8 cellular contexts compared by ENCODE assay signal in genomic region chr20:3204124-3204794, GRCh38. TPM values are rescaled to one million over a fixed set of nuclear protein-coding genes. Genes with fewer than 3 reads are reported as not detected.
DNase-seq lines count a peak whose midpoint lies in the region; ATAC-seq and TF ChIP-seq lines count a peak whose summit lies in the region.

TSS of gene DDRGK1 (minus strand) at chr20:3204682. CDS start at chr20:3204627, 55 bp downstream.

- H3K36me3 Mint-ChIP-seq in type B pancreatic cell: peaks cover 14% of the 10 kb centered on the region

- peak within 1 kb of the TSS; percentile 93 for H3K27ac Mint-ChIP-seq in type B pancreatic cell

- no peak for TF ChIP-seq CTCF in GM10266 (IDR thresholded peaks at IDR 0.05; ENCODE audit: control insufficient read depth, insufficient read depth, low read depth, missing control alignments)
- TF ChIP-seq CTCF in type B pancreatic cell (conservative IDR thresholded peaks at IDR 0.05): no peak

- peak; percentile 95 for DNase-seq in GM10266 (ENCODE audit: extremely low spot score)
- DNase-seq in NCI-H1105 (lab: John Stamatoyannopoulos, UW): peak; percentile 78
- peak; percentile 81 for DNase-seq in T follicular helper cell (ENCODE audit: low read depth)
- DNase-seq in adipocyte (ENCODE audit: low read depth): peak; percentile 95
- peak; percentile 96 for DNase-seq in cardiac septum (ENCODE audit: low spot score)
- DNase-seq in posterior cingulate gyrus: peak; percentile 77 to 98 (median 88)
- DNase-seq in type B pancreatic cell (ENCODE audit: extremely low spot score, unreplicated experiment): peak; percentile 87

- intact Hi-C loops in cardiac septum (cut with DNase I) (no loop called here), posterior cingulate gyrus (cut with DNase I) (no loop called here)

- H3K4me1 Mint-ChIP-seq in type B pancreatic cell (ENCODE audit: unreplicated experiment): peaks cover 14% of the 10 kb centered on the region

- H3K9me3 ChIP-seq in adipocyte (ENCODE audit: control insufficient read depth, low read length): no peaks in the 10 kb centered on the region

- H3K9ac ChIP-seq in adipocyte (ENCODE audit: low read length): peak within 1 kb of the TSS; percentile 88

- ATAC-seq in HG02610 (IDR thresholded peaks at IDR 0.05; ENCODE audit: unreplicated experiment): peak; percentile 76

- H3K36me3 ChIP-seq in adipocyte (ENCODE audit: control insufficient read depth, insufficient read depth, low read length, severe bottlenecking): peaks cover 17% of the 10 kb centered on the region

- H3K9me3 Mint-ChIP-seq in type B pancreatic cell: no peaks in the 10 kb centered on the region

- H3K4me1 ChIP-seq in adipocyte (ENCODE audit: control insufficient read depth, insufficient read depth, low read length): peaks cover 22% of the 10 kb centered on the region

- peak within 1 kb of the TSS; percentile 96 for H3K4me3 ChIP-seq in adipocyte (ENCODE audit: low read length)

- no peaks in the 10 kb centered on the region for H3K27me3 Mint-ChIP-seq in type B pancreatic cell

- peak within 1 kb of the TSS; percentile 96 for H3K4me3 Mint-ChIP-seq in type B pancreatic cell

- H3K27me3 ChIP-seq in adipocyte (replicated peaks; ENCODE audit: control insufficient read depth, insufficient read depth, low read length): no peaks in the 10 kb centered on the region

RNA-seq across cellular contexts. Expression of gene DDRGK1, which starts in this region (rescaled TPM):
- 29.1 TPM for total RNA-seq in cardiac septum
- 56.7 and 61.6 TPM in 2 replicates for total RNA-seq in type B pancreatic cell (ENCODE audit: low replicate concordance)

Comparison
In these comparisons a context has a peak if more than half of its experiments do, and no peak if none do; other contexts are left out.
1. Peak in every context shown above with its lines: DNase-seq, ATAC-seq and H3K4me3 ChIP-seq.